23 cellular contexts compared by ENCODE assay signal in genomic region chr14:93537962-93538361, GRCh38.
DNase-seq lines count a peak whose midpoint lies in the region; ATAC-seq and TF ChIP-seq lines count a peak whose summit lies in the region.
"Had no signal": no experiment of that assay in that cellular context is flagged by ENCODE, and none has a peak within 500 bp of the region (broad histone marks: within the 10 kb centered on the region; RNA-seq: fewer than 3 reads in every experiment).

No MANE protein-coding gene starts in this region.

- H3K9me3 ChIP-seq in neural cell (ENCODE audit: low read length), result no peaks in the 10 kb centered on the region
- no peaks in the 10 kb centered on the region for H3K9me3 ChIP-seq in A673 (ENCODE audit: low read depth, low read length, poor library complexity, severe bottlenecking)
- H3K9me3 ChIP-seq: HAP-1 had no signal

- H3F3A ChIP-seq in neural cell (ENCODE audit: insufficient read depth, low read length, poor library complexity, severe bottlenecking), result no peaks in the 10 kb centered on the region

- H3K27me3 ChIP-seq in neural cell (ENCODE audit: insufficient read depth, low read depth, low read length) (no peaks in the 10 kb centered on the region), A673 (replicated peaks; ENCODE audit: insufficient read depth, low read depth, low read length, poor library complexity) (no peaks in the 10 kb centered on the region)

- peak overlapping the region; percentile 1 for H3K4me2 ChIP-seq in neural cell (ENCODE audit: low read length)

- no peaks in the 10 kb centered on the region for H3K4me1 ChIP-seq in A673 (ENCODE audit: insufficient read depth, low read length, poor library complexity, severe bottlenecking)
- H3K4me1 ChIP-seq: HAP-1 had no signal

- H3K27ac ChIP-seq in caudate nucleus (ENCODE audit: low read depth, low read length), result no peak overlapping the region
- peak overlapping the region; percentile 84 for H3K27ac ChIP-seq in neural cell (ENCODE audit: low read length)
- H3K27ac ChIP-seq in A673 (ENCODE audit: low read depth, low read length, poor library complexity, severe bottlenecking), result no peak overlapping the region
- H3K27ac ChIP-seq: C4-2B, RWPE1 had no signal

- BruUV-seq in A673 (replicated peaks; lab: Mats Ljungman, UMichigan), result no TSS peak

- no peaks in the 10 kb centered on the region for H3K9me2 ChIP-seq in neural cell (ENCODE audit: insufficient read depth, low read length)

- no peaks in the 10 kb centered on the region for H4K20me1 ChIP-seq in neural cell (ENCODE audit: insufficient read depth)

- DNase-seq in COR-L47 (lab: John Stamatoyannopoulos, UW) (peak; percentile 5), G401 (ENCODE audit: low spot score) (peak; percentile 35), caudate nucleus (lab: John Stamatoyannopoulos, UW) (peak in 41 of 61 donors; percentile 7 to 82 (median 35)), A673 (ENCODE audit: low spot score) (no peak), NOMO-1 treated with dmso at 0.1 percent for 144 hours (lab: John Stamatoyannopoulos, UW; ENCODE audit: unreplicated experiment) (no peak)
- DNase-seq: CD8-positive, alpha-beta T cell; DMS 273 treated with DMSO at 0.1 percent for 48 hours; HFFc6; Kasumi-1; NCI-H1092 treated with DMSO at 0.1 percent for 48 hours; NCI-H146; NCI-H1930; NCI-H345; NCI-H510A treated with DMSO at 0.1 percent for 48 hours; SHP77; T-cell had no signal

- in situ Hi-C loops in G401 (cut with HindIII; ENCODE audit: low sequenced_read_pairs), result no loop called here

- TF ChIP-seq RAD21 in neural cell (conservative IDR thresholded peaks at IDR 0.05), result no peak

- CTCF ChIA-PET in A673 (lab: Charles Lee), result no interaction called here

- intact Hi-C loops in A673 (cut with micrococcal nuclease; ENCODE audit: unreplicated experiment), result loop anchor here (10.0 kb wide), 1 partner anchor 333 kb away; the partner anchor contains the start of genes GON7 and UBR7

- H3K36me3 ChIP-seq in neural cell (ENCODE audit: insufficient read depth, low read length) (peaks cover 15% of the 10 kb centered on the region), A673 (ENCODE audit: insufficient read depth, low read length, poor library complexity, severe bottlenecking) (no peaks in the 10 kb centered on the region)
- H3K36me3 ChIP-seq: HAP-1 had no signal

- no peaks in the 10 kb centered on the region for H3K79me2 ChIP-seq in neural cell (replicated peaks; ENCODE audit: insufficient read depth, low read length)

- peak overlapping the region; percentile 45 for H3K9ac ChIP-seq in neural cell (ENCODE audit: low read length)

- TF ChIP-seq EP300 in neural cell (conservative IDR thresholded peaks at IDR 0.05; ENCODE audit: poor library complexity, severe bottlenecking), result peak; percentile 75

- H3K4me3 ChIP-seq in neural cell (ENCODE audit: low read length), result peak overlapping the region; percentile 51
- no peak overlapping the region for H3K4me3 ChIP-seq in A673 (ENCODE audit: low read depth, low read length, poor library complexity, severe bottlenecking)
- H3K4me3 ChIP-seq: HAP-1, K562 had no signal

- no peak overlapping the region for H2AFZ ChIP-seq in neural cell (ENCODE audit: low read depth, low read length)

- POLR2A ChIA-PET in A673 (lab: Charles Lee; ENCODE audit: low non-redundant PET), result no interaction called here

- ATAC-seq in GM21723 (IDR thresholded peaks at IDR 0.05; ENCODE audit: unreplicated experiment), result no peak
- ATAC-seq: CD8-positive, alpha-beta T cell; Panc1; T-cell had no signal

- TF ChIP-seq CTCF in neural cell (IDR thresholded peaks at IDR 0.05; ENCODE audit: poor library complexity, severe bottlenecking), result no peak
- TF ChIP-seq CTCF in A673 (conservative IDR thresholded peaks at IDR 0.05; ENCODE audit: low read depth, low read length), result no peak

TF ChIP-seq in neural cell, 6 proteins besides CTCF, POLR2A, EP300 and RAD21:
- TF ChIP-seq EZH2 (IDR thresholded peaks at IDR 0.05; ENCODE audit: borderline replicate concordance, insufficient read depth, low read length, poor library complexity, severe bottlenecking) (no peak), REST (IDR thresholded peaks at IDR 0.05; ENCODE audit: borderline replicate concordance) (peak; percentile 56), MXI1 (conservative IDR thresholded peaks at IDR 0.05; ENCODE audit: poor library complexity, severe bottlenecking) (peak; percentile 49), SMC3 (conservative IDR thresholded peaks at IDR 0.05; ENCODE audit: poor library complexity) (peak; percentile 33), TAF1 (IDR thresholded peaks at IDR 0.05; ENCODE audit: low read depth) (no peak), POLR2AphosphoS5 (IDR thresholded peaks at IDR 0.05) (peak; percentile 25)
TF ChIP-seq in neural cell: peak in this region for 4.

Comparison
In these comparisons a context has a peak if more than half of its experiments do, and no peak if none do; other contexts are left out.
1. DNase-seq: peak in COR-L47 (single experiment), G401 (single experiment) and caudate nucleus (41 of 61); none in A673 (single experiment) and NOMO-1 treated with dmso at 0.1 percent for 144 hours (single experiment).